22 cellular contexts compared by ENCODE assay signal in genomic region chr10:44806895-44807294, GRCh38.
"Had no signal": no experiment of that assay in that cellular context is flagged by ENCODE, and none has a peak within 500 bp of the region (broad histone marks: within the 10 kb centered on the region; RNA-seq: fewer than 3 reads in every experiment).

No MANE protein-coding gene starts in this region.

- H3K4me1 ChIP-seq: neural progenitor cell, upper lobe of right lung had no signal

- H3K9me3 ChIP-seq: heart left ventricle, lower lobe of right lung, upper lobe of right lung had no signal

- H3K36me3 ChIP-seq: heart left ventricle, lower lobe of right lung, neural progenitor cell, upper lobe of right lung had no signal

- H3K9me3 Mint-ChIP-seq: activated CD4-positive, alpha-beta memory T cell treated with anti-CD3 and anti-CD28 coated beads, Interleukin-2, amount 10 ng/mL, durations not matched to agents 7 days and 5 days; activated CD4-positive, alpha-beta T cell treated with anti-CD3 and anti-CD28 coated beads, Interleukin-2, amount 10 ng/mL, durations not matched to agents 24 days and 14 days; activated naive CD4-positive, alpha-beta T cell treated with anti-CD3 and anti-CD28 coated beads, Interleukin-2, amount 10 ng/mL, durations not matched to agents 7 days and 5 days; activated naive CD8-positive, alpha-beta T cell treated with anti-CD3 and anti-CD28 coated beads, Interleukin-2, amount 50 U/mL, for 24 hours; neural progenitor cell had no signal

- H3K4me2 ChIP-seq: neural progenitor cell had no signal

- H3K27me3 ChIP-seq: heart left ventricle, neural progenitor cell, upper lobe of right lung had no signal

- DNase-seq: activated CD4-positive, alpha-beta memory T cell treated with anti-CD3 and anti-CD28 coated beads, Interleukin-2, amount 10 ng/mL, durations not matched to agents 7 days and 5 days; activated CD4-positive, alpha-beta T cell treated with anti-CD3 and anti-CD28 coated beads, Interleukin-2, amount 10 ng/mL, durations not matched to agents 24 days and 14 days; activated effector memory CD4-positive, alpha-beta T cell treated with anti-CD3 and anti-CD28 coated beads, Interleukin-2, amount 50 U/mL, for 16 hours; activated naive CD4-positive, alpha-beta T cell treated with anti-CD3 and anti-CD28 coated beads, Interleukin-2, amount 10 ng/mL, durations not matched to agents 7 days and 5 days; activated naive CD8-positive, alpha-beta T cell treated with anti-CD3 and anti-CD28 coated beads, Interleukin-2, amount 50 U/mL, for 24 hours; anterior cingulate cortex; caudate nucleus; dermis blood vessel endothelial cell; effector memory CD4-positive, alpha-beta T cell; heart left ventricle; left colon; lower lobe of right lung; naive thymus-derived CD4-positive, alpha-beta T cell; retina; stimulated activated CD4-positive, alpha-beta T cell treated with anti-CD3 and anti-CD28 coated beads, Interleukin-12 subunit alpha, Interleukin-12 subunit beta, amount 100 ng/mL, for 4 hours; stimulated activated CD4-positive, alpha-beta T cell treated with anti-CD3 and anti-CD28 coated beads, Interleukin-4, amount 100 ng/mL, for 4 hours; stimulated activated naive CD8-positive, alpha-beta T cell treated with anti-CD3 and anti-CD28 coated beads, Interleukin-15, Interleukin-2, amounts not matched to agents 100 U/mL and 50 U/mL, for 24 hours; upper lobe of right lung had no signal

- H3K4me3 ChIP-seq: heart left ventricle, lower lobe of right lung, neural progenitor cell, upper lobe of right lung had no signal

- H3K27ac ChIP-seq: lower lobe of right lung, neural progenitor cell, upper lobe of right lung, VCaP had no signal

- H3K4me3 Mint-ChIP-seq: activated CD4-positive, alpha-beta memory T cell treated with anti-CD3 and anti-CD28 coated beads, Interleukin-2, amount 10 ng/mL, durations not matched to agents 7 days and 5 days; activated CD4-positive, alpha-beta T cell treated with anti-CD3 and anti-CD28 coated beads, Interleukin-2, amount 10 ng/mL, durations not matched to agents 24 days and 14 days; activated naive CD4-positive, alpha-beta T cell treated with anti-CD3 and anti-CD28 coated beads, Interleukin-2, amount 10 ng/mL, durations not matched to agents 7 days and 5 days; activated naive CD8-positive, alpha-beta T cell treated with anti-CD3 and anti-CD28 coated beads, Interleukin-2, amount 50 U/mL, for 24 hours; brain; naive thymus-derived CD4-positive, alpha-beta T cell; neural progenitor cell had no signal

- H2AFZ ChIP-seq: neural progenitor cell had no signal

- H3K4me1 Mint-ChIP-seq: activated CD4-positive, alpha-beta memory T cell treated with anti-CD3 and anti-CD28 coated beads, Interleukin-2, amount 10 ng/mL, durations not matched to agents 7 days and 5 days; activated CD4-positive, alpha-beta T cell treated with anti-CD3 and anti-CD28 coated beads, Interleukin-2, amount 10 ng/mL, durations not matched to agents 24 days and 14 days; activated naive CD4-positive, alpha-beta T cell treated with anti-CD3 and anti-CD28 coated beads, Interleukin-2, amount 10 ng/mL, durations not matched to agents 7 days and 5 days; activated naive CD8-positive, alpha-beta T cell treated with anti-CD3 and anti-CD28 coated beads, Interleukin-2, amount 50 U/mL, for 24 hours; naive thymus-derived CD4-positive, alpha-beta T cell had no signal

- H3K9ac ChIP-seq: neural progenitor cell had no signal

- H3K36me3 Mint-ChIP-seq: activated naive CD4-positive, alpha-beta T cell treated with anti-CD3 and anti-CD28 coated beads, Interleukin-2, amount 10 ng/mL, durations not matched to agents 7 days and 5 days; brain; naive thymus-derived CD4-positive, alpha-beta T cell; neural progenitor cell had no signal

- H3K27ac Mint-ChIP-seq: activated CD4-positive, alpha-beta memory T cell treated with anti-CD3 and anti-CD28 coated beads, Interleukin-2, amount 10 ng/mL, durations not matched to agents 7 days and 5 days; activated CD4-positive, alpha-beta T cell treated with anti-CD3 and anti-CD28 coated beads, Interleukin-2, amount 10 ng/mL, durations not matched to agents 24 days and 14 days; activated naive CD4-positive, alpha-beta T cell treated with anti-CD3 and anti-CD28 coated beads, Interleukin-2, amount 10 ng/mL, durations not matched to agents 7 days and 5 days; naive thymus-derived CD4-positive, alpha-beta T cell; neural progenitor cell; progenitor cell of endocrine pancreas had no signal
